Comparison of ENCODE assay signal across 2 cellular contexts in the genomic region with DNA sequence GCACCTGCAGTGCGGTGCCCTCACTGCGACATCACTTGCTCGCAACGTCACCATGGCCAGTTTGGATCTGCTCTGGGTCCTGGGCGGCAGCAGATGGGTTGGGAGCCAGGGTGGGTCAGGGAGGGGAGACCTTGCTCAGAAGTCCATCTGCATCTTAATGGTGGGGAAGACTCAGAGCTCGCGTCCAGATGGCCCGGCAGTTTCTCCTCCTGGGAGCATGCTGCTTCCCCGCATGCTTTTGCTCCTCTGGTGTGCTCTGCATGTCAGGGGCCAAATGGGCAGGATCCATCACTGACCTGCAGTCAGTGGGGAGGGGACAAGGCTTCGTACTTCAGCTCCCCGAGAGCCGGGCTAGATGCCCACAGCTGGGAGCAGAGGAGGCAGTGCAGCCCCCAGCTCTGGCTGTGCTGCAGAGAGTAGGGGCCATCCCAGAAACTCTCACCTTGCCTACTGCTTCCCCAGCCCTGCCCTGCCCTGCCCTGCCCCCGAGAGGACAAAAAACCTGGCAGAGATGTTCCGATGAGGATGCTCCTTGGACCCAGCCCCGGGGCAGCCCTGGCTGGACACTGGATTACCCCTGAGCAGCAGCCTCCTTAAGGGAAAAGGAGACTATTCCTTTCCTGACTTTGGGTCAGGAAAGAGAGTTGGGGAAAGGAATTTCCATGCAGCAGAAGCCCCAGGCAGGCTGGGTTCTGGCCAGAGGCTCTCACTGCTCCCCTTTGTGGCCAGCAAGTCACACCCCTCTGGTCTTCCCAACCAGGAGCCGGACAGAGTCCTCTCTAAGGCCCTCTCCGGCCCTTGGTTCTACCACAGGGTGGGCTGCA.
TF ChIP-seq lines count a peak whose summit lies in the region.

No MANE protein-coding gene starts in this region.

TF ChIP-seq in WTC11, 78 proteins besides CTCF, POLR2A, EP300 and RAD21 (continued from another document and continues in another):
- TF ChIP-seq, protein P1, sequence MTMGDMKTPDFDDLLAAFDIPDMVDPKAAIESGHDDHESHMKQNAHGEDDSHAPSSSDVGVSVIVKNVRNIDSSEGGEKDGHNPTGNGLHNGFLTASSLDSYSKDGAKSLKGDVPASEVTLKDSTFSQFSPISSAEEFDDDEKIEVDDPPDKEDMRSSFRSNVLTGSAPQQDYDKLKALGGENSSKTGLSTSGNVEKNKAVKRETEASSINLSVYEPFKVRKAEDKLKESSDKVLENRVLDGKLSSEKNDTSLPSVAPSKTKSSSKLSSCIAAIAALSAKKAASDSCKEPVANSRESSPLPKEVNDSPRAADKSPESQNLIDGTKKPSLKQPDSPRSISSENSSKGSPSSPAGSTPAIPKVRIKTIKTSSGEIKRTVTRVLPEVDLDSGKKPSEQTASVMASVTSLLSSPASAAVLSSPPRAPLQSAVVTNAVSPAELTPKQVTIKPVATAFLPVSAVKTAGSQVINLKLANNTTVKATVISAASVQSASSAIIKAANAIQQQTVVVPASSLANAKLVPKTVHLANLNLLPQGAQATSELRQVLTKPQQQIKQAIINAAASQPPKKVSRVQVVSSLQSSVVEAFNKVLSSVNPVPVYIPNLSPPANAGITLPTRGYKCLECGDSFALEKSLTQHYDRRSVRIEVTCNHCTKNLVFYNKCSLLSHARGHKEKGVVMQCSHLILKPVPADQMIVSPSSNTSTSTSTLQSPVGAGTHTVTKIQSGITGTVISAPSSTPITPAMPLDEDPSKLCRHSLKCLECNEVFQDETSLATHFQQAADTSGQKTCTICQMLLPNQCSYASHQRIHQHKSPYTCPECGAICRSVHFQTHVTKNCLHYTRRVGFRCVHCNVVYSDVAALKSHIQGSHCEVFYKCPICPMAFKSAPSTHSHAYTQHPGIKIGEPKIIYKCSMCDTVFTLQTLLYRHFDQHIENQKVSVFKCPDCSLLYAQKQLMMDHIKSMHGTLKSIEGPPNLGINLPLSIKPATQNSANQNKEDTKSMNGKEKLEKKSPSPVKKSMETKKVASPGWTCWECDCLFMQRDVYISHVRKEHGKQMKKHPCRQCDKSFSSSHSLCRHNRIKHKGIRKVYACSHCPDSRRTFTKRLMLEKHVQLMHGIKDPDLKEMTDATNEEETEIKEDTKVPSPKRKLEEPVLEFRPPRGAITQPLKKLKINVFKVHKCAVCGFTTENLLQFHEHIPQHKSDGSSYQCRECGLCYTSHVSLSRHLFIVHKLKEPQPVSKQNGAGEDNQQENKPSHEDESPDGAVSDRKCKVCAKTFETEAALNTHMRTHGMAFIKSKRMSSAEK (CRISPR knock-in tag; IDR thresholded peaks at IDR 0.05; ENCODE audit: borderline replicate concordance): no peak
- TF ChIP-seq NR2C2 (CRISPR knock-in tag; IDR thresholded peaks at IDR 0.05): no peak
- TF ChIP-seq ESRRA (CRISPR knock-in tag; IDR thresholded peaks at IDR 0.05; ENCODE audit: borderline replicate concordance): no peak
- no peak for TF ChIP-seq SP1 (CRISPR knock-in tag; conservative IDR thresholded peaks at IDR 0.05)
- no peak for TF ChIP-seq FOXJ3 (CRISPR knock-in tag; IDR thresholded peaks at IDR 0.05; ENCODE audit: borderline replicate concordance)
- TF ChIP-seq, protein P2, sequence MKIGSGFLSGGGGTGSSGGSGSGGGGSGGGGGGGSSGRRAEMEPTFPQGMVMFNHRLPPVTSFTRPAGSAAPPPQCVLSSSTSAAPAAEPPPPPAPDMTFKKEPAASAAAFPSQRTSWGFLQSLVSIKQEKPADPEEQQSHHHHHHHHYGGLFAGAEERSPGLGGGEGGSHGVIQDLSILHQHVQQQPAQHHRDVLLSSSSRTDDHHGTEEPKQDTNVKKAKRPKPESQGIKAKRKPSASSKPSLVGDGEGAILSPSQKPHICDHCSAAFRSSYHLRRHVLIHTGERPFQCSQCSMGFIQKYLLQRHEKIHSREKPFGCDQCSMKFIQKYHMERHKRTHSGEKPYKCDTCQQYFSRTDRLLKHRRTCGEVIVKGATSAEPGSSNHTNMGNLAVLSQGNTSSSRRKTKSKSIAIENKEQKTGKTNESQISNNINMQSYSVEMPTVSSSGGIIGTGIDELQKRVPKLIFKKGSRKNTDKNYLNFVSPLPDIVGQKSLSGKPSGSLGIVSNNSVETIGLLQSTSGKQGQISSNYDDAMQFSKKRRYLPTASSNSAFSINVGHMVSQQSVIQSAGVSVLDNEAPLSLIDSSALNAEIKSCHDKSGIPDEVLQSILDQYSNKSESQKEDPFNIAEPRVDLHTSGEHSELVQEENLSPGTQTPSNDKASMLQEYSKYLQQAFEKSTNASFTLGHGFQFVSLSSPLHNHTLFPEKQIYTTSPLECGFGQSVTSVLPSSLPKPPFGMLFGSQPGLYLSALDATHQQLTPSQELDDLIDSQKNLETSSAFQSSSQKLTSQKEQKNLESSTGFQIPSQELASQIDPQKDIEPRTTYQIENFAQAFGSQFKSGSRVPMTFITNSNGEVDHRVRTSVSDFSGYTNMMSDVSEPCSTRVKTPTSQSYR (CRISPR knock-in tag; IDR thresholded peaks at IDR 0.05): no peak
- TF ChIP-seq, protein P3, sequence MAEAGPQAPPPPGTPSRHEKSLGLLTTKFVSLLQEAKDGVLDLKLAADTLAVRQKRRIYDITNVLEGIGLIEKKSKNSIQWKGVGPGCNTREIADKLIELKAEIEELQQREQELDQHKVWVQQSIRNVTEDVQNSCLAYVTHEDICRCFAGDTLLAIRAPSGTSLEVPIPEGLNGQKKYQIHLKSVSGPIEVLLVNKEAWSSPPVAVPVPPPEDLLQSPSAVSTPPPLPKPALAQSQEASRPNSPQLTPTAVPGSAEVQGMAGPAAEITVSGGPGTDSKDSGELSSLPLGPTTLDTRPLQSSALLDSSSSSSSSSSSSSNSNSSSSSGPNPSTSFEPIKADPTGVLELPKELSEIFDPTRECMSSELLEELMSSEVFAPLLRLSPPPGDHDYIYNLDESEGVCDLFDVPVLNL (CRISPR knock-in tag; IDR thresholded peaks at IDR 0.05; ENCODE audit: borderline replicate concordance, low read depth): no peak
- TF ChIP-seq, protein P4, sequence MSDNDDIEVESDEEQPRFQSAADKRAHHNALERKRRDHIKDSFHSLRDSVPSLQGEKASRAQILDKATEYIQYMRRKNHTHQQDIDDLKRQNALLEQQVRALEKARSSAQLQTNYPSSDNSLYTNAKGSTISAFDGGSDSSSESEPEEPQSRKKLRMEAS (CRISPR knock-in tag; IDR thresholded peaks at IDR 0.05): peak; percentile 20; the same call in 1 of the 2 replicates
- no peak for TF ChIP-seq ZNF671 (CRISPR knock-in tag; IDR thresholded peaks at IDR 0.05)
- TF ChIP-seq, protein P5, sequence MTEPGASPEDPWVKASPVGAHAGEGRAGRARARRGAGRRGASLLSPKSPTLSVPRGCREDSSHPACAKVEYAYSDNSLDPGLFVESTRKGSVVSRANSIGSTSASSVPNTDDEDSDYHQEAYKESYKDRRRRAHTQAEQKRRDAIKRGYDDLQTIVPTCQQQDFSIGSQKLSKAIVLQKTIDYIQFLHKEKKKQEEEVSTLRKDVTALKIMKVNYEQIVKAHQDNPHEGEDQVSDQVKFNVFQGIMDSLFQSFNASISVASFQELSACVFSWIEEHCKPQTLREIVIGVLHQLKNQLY (CRISPR knock-in tag; IDR thresholded peaks at IDR 0.05): no peak
- TF ChIP-seq, protein P6, sequence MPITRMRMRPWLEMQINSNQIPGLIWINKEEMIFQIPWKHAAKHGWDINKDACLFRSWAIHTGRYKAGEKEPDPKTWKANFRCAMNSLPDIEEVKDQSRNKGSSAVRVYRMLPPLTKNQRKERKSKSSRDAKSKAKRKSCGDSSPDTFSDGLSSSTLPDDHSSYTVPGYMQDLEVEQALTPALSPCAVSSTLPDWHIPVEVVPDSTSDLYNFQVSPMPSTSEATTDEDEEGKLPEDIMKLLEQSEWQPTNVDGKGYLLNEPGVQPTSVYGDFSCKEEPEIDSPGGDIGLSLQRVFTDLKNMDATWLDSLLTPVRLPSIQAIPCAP (CRISPR knock-in tag; IDR thresholded peaks at IDR 0.05): no peak
- TF ChIP-seq ELF4 (CRISPR knock-in tag; IDR thresholded peaks at IDR 0.05; ENCODE audit: low read depth): no peak
- TF ChIP-seq ZNF219 (CRISPR knock-in tag; IDR thresholded peaks at IDR 0.05; ENCODE audit: borderline replicate concordance): no peak
- TF ChIP-seq FOXP1 (CRISPR knock-in tag; IDR thresholded peaks at IDR 0.05; ENCODE audit: borderline replicate concordance): no peak
- TF ChIP-seq TCF7 (CRISPR knock-in tag; IDR thresholded peaks at IDR 0.05; ENCODE audit: low read depth): no peak

TF ChIP-seq in endothelial cell of umbilical vein, 7 proteins besides CTCF, POLR2A, EP300 and RAD21 (continued from another document):
- TF ChIP-seq MYC (IDR thresholded peaks at IDR 0.05; ENCODE audit: low read depth, low read length) (no peak), JUN (IDR thresholded peaks at IDR 0.05; ENCODE audit: borderline replicate concordance, insufficient read depth, insufficient read length, low read depth) (no peak)
- TF ChIP-seq, protein P4 (IDR thresholded peaks at IDR 0.05; ENCODE audit: insufficient read depth, insufficient read length): no peak
